ENCODE assay signal across 19 cellular contexts in genomic region chr22:29233503-29233902, GRCh38. TPM values are rescaled to one million over a fixed set of nuclear protein-coding genes. Genes with fewer than 3 reads are reported as not detected.
DNase-seq lines count a peak whose midpoint lies in the region; ATAC-seq, FAIRE-seq and TF ChIP-seq lines count a peak whose summit lies in the region.
"Had no signal": no experiment of that assay in that cellular context is flagged by ENCODE, and none has a peak within 500 bp of the region (broad histone marks: within the 10 kb centered on the region; RNA-seq: fewer than 3 reads in every experiment).

No MANE protein-coding gene starts in this region.

- H3K36me3 Mint-ChIP-seq in endothelial cell (ENCODE audit: low read depth, unreplicated experiment): peaks cover 11% of the 10 kb centered on the region
- H3K36me3 Mint-ChIP-seq: CD4-positive, alpha-beta memory T cell had no signal

- POLR2A ChIA-PET in HepG2 (lab: Yijun Ruan, JAX): no interaction called here
- POLR2A ChIA-PET in PC-3 (lab: Charles Lee; ENCODE audit: unreplicated experiment): no interaction called here

- no peak overlapping the region for H3K27ac Mint-ChIP-seq in endothelial cell (ENCODE audit: unreplicated experiment)
- H3K27ac Mint-ChIP-seq: CD4-positive, alpha-beta memory T cell had no signal

- intact Hi-C loops in HepG2 (cut with micrococcal nuclease; ENCODE audit: unreplicated experiment): no loop called here
- intact Hi-C loops in posterior vena cava (cut with DNase I): no loop called here
- intact Hi-C loops in PC-3 (cut with micrococcal nuclease): no loop called here
- intact Hi-C loops in gastrocnemius medialis (cut with DNase I; ENCODE audit: low total_unique reads): no loop called here

- peaks cover 13% of the 10 kb centered on the region for H3K4me1 Mint-ChIP-seq in endothelial cell (ENCODE audit: unreplicated experiment)
- H3K4me1 Mint-ChIP-seq: CD4-positive, alpha-beta memory T cell had no signal

- in situ Hi-C loops in HepG2 (cut with HindIII; ENCODE audit: extremely low pct_ligation_motif_present, low pct_unique_long_range_greater_than_20kb) (no loop called here), gastrocnemius medialis (cut with MboI; ENCODE audit: low sequenced_read_pairs in 4 of 4) (no loop called here)

- no peak overlapping the region for H3K4me3 ChIP-seq in HepG2 (replicated peaks in 1 of 3; ENCODE audit: insufficient read depth in 1 of 3, low read depth in 2 of 3, low read length in 3 of 3)
- no peak overlapping the region for H3K4me3 ChIP-seq in PC-3 (ENCODE audit: low read length)
- H3K4me3 ChIP-seq in gastrocnemius medialis: no peak overlapping the region

- H3K4me2 ChIP-seq in HepG2 (ENCODE audit: low read depth, low read length) (peak overlapping the region; percentile 59; the same call in 1 of the 2 replicates), PC-3 (ENCODE audit: low read length) (no peak overlapping the region)

- DNase-seq in endothelial cell (ENCODE audit: low spot score): no peak
- no peak for DNase-seq in HepG2 (ENCODE audit: low spot score)
- DNase-seq in posterior vena cava (ENCODE audit: low spot score): peak; percentile 23
- no peak for DNase-seq in PC-3
- DNase-seq in omental fat pad (ENCODE audit: low spot score): no peak
- DNase-seq in gastrocnemius medialis: no peak
- no peak for DNase-seq in NCI-H1105 treated with DMSO at 0.1 percent for 48 hours (lab: John Stamatoyannopoulos, UW)
- DNase-seq: C1 segment of cervical spinal cord; Calu3; CD4-positive, alpha-beta memory T cell; COR-L47; DMS53; DMS79 treated with DMSO at 0.1 percent for 48 hours; GF-D8; GOT3; HCEC 1CT had no signal

- no peak for TF ChIP-seq RAD21 in HepG2 (CRISPR knock-in tag; IDR thresholded peaks at IDR 0.05)

- H3K9ac ChIP-seq in HepG2 (ENCODE audit: insufficient read depth, low read depth, low read length) (no peak overlapping the region), PC-3 (ENCODE audit: low read length) (no peak overlapping the region)

- H3K27ac ChIP-seq in HepG2 (ENCODE audit: extremely low read length, insufficient read depth, low read length): no peak overlapping the region
- no peak overlapping the region for H3K27ac ChIP-seq in PC-3 (ENCODE audit: low read length)
- no peak overlapping the region for H3K27ac ChIP-seq in gastrocnemius medialis

- no peaks in the 10 kb centered on the region for H3K9me3 ChIP-seq in HepG2 (ENCODE audit: low read length)
- H3K9me3 ChIP-seq in PC-3 (ENCODE audit: low read length): no peaks in the 10 kb centered on the region
- no peaks in the 10 kb centered on the region for H3K9me3 ChIP-seq in gastrocnemius medialis

- H3K27me3 Mint-ChIP-seq in endothelial cell (ENCODE audit: unreplicated experiment): peaks cover 8% of the 10 kb centered on the region

- H3K36me3 ChIP-seq in HepG2 (replicated peaks in 1 of 2; ENCODE audit: control insufficient read depth in 1 of 2, insufficient read depth in 2 of 2, low read length in 2 of 2) (no peaks in the 10 kb centered on the region), PC-3 (ENCODE audit: low read depth, low read length) (no peaks in the 10 kb centered on the region), gastrocnemius medialis (no peaks in the 10 kb centered on the region)

- FAIRE-seq in HepG2 (lab: Jason Lieb, UNC): no peak
- FAIRE-seq: H54 had no signal

- H3K27me3 ChIP-seq in HepG2 (ENCODE audit: control insufficient read depth in 1 of 2, insufficient read depth in 2 of 2, low read length in 2 of 2): peaks cover 6 to 7% of the 10 kb centered on the region in 2 experiments; a peak in 4 of 5 replicates
- H3K27me3 ChIP-seq in PC-3 (ENCODE audit: low read length): no peaks in the 10 kb centered on the region
- no peaks in the 10 kb centered on the region for H3K27me3 ChIP-seq in gastrocnemius medialis

- BruUV-seq in HepG2 (replicated peaks; lab: Mats Ljungman, UMichigan) (no TSS peak), PC-3 (replicated peaks; lab: Mats Ljungman, UMichigan) (no TSS peak)

- WGBS in HepG2 (ENCODE audit: low lambda C conversion rate): 33% methylated on average over 1 of the region's 1 CpG

- H4K20me1 ChIP-seq in HepG2 (ENCODE audit: insufficient read depth, low read length): no peaks in the 10 kb centered on the region
- H4K20me1 ChIP-seq in PC-3 (ENCODE audit: low read length): no peaks in the 10 kb centered on the region

- TF ChIP-seq POLR2A in HepG2 (IDR thresholded peaks at IDR 0.05; ENCODE audit: insufficient read depth in 1 of 2, low read depth in 2 of 2, low read length in 2 of 2) (no peak), gastrocnemius medialis (IDR thresholded peaks at IDR 0.05) (no peak)

- no peaks in the 10 kb centered on the region for H3K9me2 ChIP-seq in PC-3 (replicated peaks; ENCODE audit: low read length)

- H2AFZ ChIP-seq in HepG2 (ENCODE audit: low read length) (no peak overlapping the region), PC-3 (ENCODE audit: low read length) (no peak overlapping the region)

- ATAC-seq in HepG2 (peak; percentile 9; the same call in 2 of the 3 replicates), PC-3 (no peak), omental fat pad (ENCODE audit: low FRiP score) (no peak), gastrocnemius medialis (no peak)

- H3K79me2 ChIP-seq in HepG2 (ENCODE audit: insufficient read depth, low read length) (no peaks in the 10 kb centered on the region), PC-3 (ENCODE audit: low read length) (no peaks in the 10 kb centered on the region)

- TF ChIP-seq EP300 in HepG2 (IDR thresholded peaks at IDR 0.05; ENCODE audit: low read depth in 2 of 2, low read length in 2 of 2): no peak
- TF ChIP-seq EP300 in HepG2 (CRISPR knock-in tag; IDR thresholded peaks at IDR 0.05; ENCODE audit: borderline replicate concordance): no peak

- H3K4me3 Mint-ChIP-seq in endothelial cell (ENCODE audit: unreplicated experiment): peak overlapping the region; percentile 23
- H3K4me3 Mint-ChIP-seq: CD4-positive, alpha-beta memory T cell had no signal

- H3K9me3 Mint-ChIP-seq in endothelial cell (ENCODE audit: unreplicated experiment): peaks cover 4% of the 10 kb centered on the region

- no peaks in the 10 kb centered on the region for H3F3A ChIP-seq in PC-3 (ENCODE audit: low read length, unreplicated experiment)

- H3K4me1 ChIP-seq in HepG2 (ENCODE audit: insufficient read depth, low read length) (peaks cover 30% of the 10 kb centered on the region), PC-3 (ENCODE audit: insufficient read depth, low read length) (no peaks in the 10 kb centered on the region), gastrocnemius medialis (peaks cover 0 to 4% of the 10 kb centered on the region in 2 donors)

- CTCF ChIA-PET in HepG2 (lab: Yijun Ruan, JAX; ENCODE audit: low intra/inter-chr PET ratio, low total read pairs) (no interaction called here), PC-3 (lab: Charles Lee) (no interaction called here)

- TF ChIP-seq CTCF in endothelial cell (IDR thresholded peaks at IDR 0.05; ENCODE audit: unreplicated experiment): no peak
- TF ChIP-seq CTCF in HepG2 (CRISPR knock-in tag; IDR thresholded peaks at IDR 0.05): no peak
- TF ChIP-seq CTCF in PC-3 (conservative IDR thresholded peaks at IDR 0.05; ENCODE audit: low read depth, low read length): no peak
- no peak for TF ChIP-seq CTCF in omental fat pad (IDR thresholded peaks at IDR 0.05)
- no peak for TF ChIP-seq CTCF in gastrocnemius medialis (IDR thresholded peaks at IDR 0.05 in 4 of 5, conservative IDR thresholded peaks at IDR 0.05 in 1 of 5)

RNA-seq across cellular contexts. Expression of gene EMID1, which starts 27.8 kb away (rescaled TPM):
- total RNA-seq in endothelial cell (ENCODE audit: unreplicated experiment): 25.5 TPM
- total RNA-seq in HepG2 (2016; rRNA removed; fragmentation: Illumina TruSeq; extraction: Trizol): 0.21 and 0.82 TPM in 2 replicates
- 2.7 and 2.8 TPM in 2 replicates for total RNA-seq in HepG2 (2016; cell fraction: cytosol; rRNA removed; fragmentation: Illumina TruSeq; extraction: Trizol; ENCODE audit: low read depth)
- total RNA-seq in HepG2 (2016; cell fraction: insoluble cytoplasmic fraction; rRNA removed; fragmentation: Illumina TruSeq; extraction: Trizol): 0.09 and 0.26 TPM in 2 replicates
- 1.7 and 2.1 TPM in 2 replicates for total RNA-seq in HepG2 (2016; cell fraction: membrane; rRNA removed; fragmentation: Illumina TruSeq; extraction: Trizol)
- 0.25 and 0.50 TPM in 2 replicates for total RNA-seq in HepG2 (2016; cell fraction: nucleus; rRNA removed; fragmentation: Illumina TruSeq; extraction: Trizol)
- 0.45 and 0.81 TPM in 2 replicates for polyA plus RNA-seq in HepG2 (2011; rRNA removed)
- 0.37 and 1.1 TPM in 2 replicates for polyA plus RNA-seq in HepG2 (2011; cell fraction: cytosol; rRNA removed)
- 2.1 and 2.4 TPM in 2 replicates for polyA plus RNA-seq in HepG2 (2011; cell fraction: nucleus; rRNA removed)
- polyA plus RNA-seq in HepG2 (2012): 0.46 and 0.72 TPM in 2 replicates
- polyA plus RNA-seq in HepG2 (2016; cell fraction: cytosol; fragmentation: Illumina TruSeq; extraction: Trizol; ENCODE audit: low read depth): 2.6 and 3.8 TPM in 2 replicates
- 0.25 and 0.50 TPM in 2 replicates for polyA plus RNA-seq in HepG2 (2016; cell fraction: insoluble cytoplasmic fraction; fragmentation: Illumina TruSeq; extraction: Trizol; ENCODE audit: low read depth)
- 1.4 and 2.2 TPM in 2 replicates for polyA plus RNA-seq in HepG2 (2016; cell fraction: membrane; fragmentation: Illumina TruSeq; extraction: Trizol; ENCODE audit: low read depth)
- polyA plus RNA-seq in HepG2 (2016; cell fraction: nucleus; fragmentation: Illumina TruSeq; extraction: Trizol; ENCODE audit: insufficient read depth, low read depth): 1.0 TPM in 2 replicates
- 0.09 and 2.4 TPM in 2 replicates for polyA minus RNA-seq in HepG2 (2011; rRNA and poly(A)+ RNA removed; ENCODE audit: low replicate concordance)
- polyA minus RNA-seq in HepG2 (2011; cell fraction: cytosol; rRNA and poly(A)+ RNA removed): not detected in 2 replicates
- 0.99 and 1.3 TPM in 2 replicates for polyA minus RNA-seq in HepG2 (2011; cell fraction: nucleus; rRNA and poly(A)+ RNA removed)
- total RNA-seq in posterior vena cava: 1 to 10 TPM; 1.4 to 2.4 TPM
- 1.2 and 1.3 TPM in 2 replicates for total RNA-seq in PC-3 (2014; rRNA removed)
- total RNA-seq in omental fat pad: 1 to 10 TPM; 1.5 to 2.5 (median 1.7) TPM
- 1 to 10 TPM in 1 of 4 donors, under 1 TPM in 1, not detected in 2; 0.33 to 1.8 TPM for total RNA-seq in gastrocnemius medialis
- total RNA-seq: A172; A673; CD4-positive, alpha-beta memory T cell had no signal

RNA-seq across cellular contexts. Expression of gene RHBDD3, which starts 34.3 kb away (rescaled TPM):
- total RNA-seq in endothelial cell (ENCODE audit: unreplicated experiment): 56.5 TPM
- 12.6 and 26.7 TPM in 2 replicates for total RNA-seq in HepG2 (2016; rRNA removed; fragmentation: Illumina TruSeq; extraction: Trizol)
- total RNA-seq in HepG2 (2016; cell fraction: cytosol; rRNA removed; fragmentation: Illumina TruSeq; extraction: Trizol; ENCODE audit: low read depth): 8.3 and 9.2 TPM in 2 replicates
- total RNA-seq in HepG2 (2016; cell fraction: insoluble cytoplasmic fraction; rRNA removed; fragmentation: Illumina TruSeq; extraction: Trizol): 12.3 and 26.7 TPM in 2 replicates
- total RNA-seq in HepG2 (2016; cell fraction: membrane; rRNA removed; fragmentation: Illumina TruSeq; extraction: Trizol): 16.9 and 21.6 TPM in 2 replicates
- total RNA-seq in HepG2 (2016; cell fraction: nucleus; rRNA removed; fragmentation: Illumina TruSeq; extraction: Trizol): 24.7 and 26.9 TPM in 2 replicates
- 12.1 and 21.0 TPM in 2 replicates for polyA plus RNA-seq in HepG2 (2011; rRNA removed)
- 10.6 and 17.9 TPM in 2 replicates for polyA plus RNA-seq in HepG2 (2011; cell fraction: cytosol; rRNA removed)
- 38.6 and 38.8 TPM in 2 replicates for polyA plus RNA-seq in HepG2 (2011; cell fraction: nucleus; rRNA removed)
- 8.5 and 12.8 TPM in 2 replicates for polyA plus RNA-seq in HepG2 (2012)
- 6.5 and 10.4 TPM in 2 replicates for polyA plus RNA-seq in HepG2 (2016; cell fraction: cytosol; fragmentation: Illumina TruSeq; extraction: Trizol; ENCODE audit: low read depth)
- 10.8 and 11.3 TPM in 2 replicates for polyA plus RNA-seq in HepG2 (2016; cell fraction: insoluble cytoplasmic fraction; fragmentation: Illumina TruSeq; extraction: Trizol; ENCODE audit: low read depth)
- 11.9 and 12.6 TPM in 2 replicates for polyA plus RNA-seq in HepG2 (2016; cell fraction: membrane; fragmentation: Illumina TruSeq; extraction: Trizol; ENCODE audit: low read depth)
- 59.8 and 60.3 TPM in 2 replicates for polyA plus RNA-seq in HepG2 (2016; cell fraction: nucleus; fragmentation: Illumina TruSeq; extraction: Trizol; ENCODE audit: insufficient read depth, low read depth)
- 9.9 and 18.2 TPM in 2 replicates for polyA minus RNA-seq in HepG2 (2011; rRNA and poly(A)+ RNA removed; ENCODE audit: low replicate concordance)
- polyA minus RNA-seq in HepG2 (2011; cell fraction: cytosol; rRNA and poly(A)+ RNA removed): 5.7 and 7.1 TPM in 2 replicates
- polyA minus RNA-seq in HepG2 (2011; cell fraction: nucleus; rRNA and poly(A)+ RNA removed): 7.7 and 9.3 TPM in 2 replicates
- total RNA-seq in posterior vena cava: 10 to 100 TPM; 11.8 to 17.6 TPM
- 23.7 and 33.1 TPM in 2 replicates for total RNA-seq in PC-3 (2014; rRNA removed)
- 10 to 100 TPM; 15.0 to 30.8 (median 25.4) TPM for total RNA-seq in omental fat pad
- total RNA-seq in gastrocnemius medialis: 10 to 100 TPM; 19.8 to 38.0 (median 28.6) TPM

RNA-seq across cellular contexts. Expression of gene EWSR1, which starts 34.6 kb away (rescaled TPM):
- total RNA-seq in endothelial cell (ENCODE audit: unreplicated experiment) (307 TPM), HepG2 (2016; rRNA removed; fragmentation: Illumina TruSeq; extraction: Trizol) (167 and 211 TPM in 2 replicates), posterior vena cava (100 to 1,000 TPM; 155 to 168 TPM), PC-3 (2014; rRNA removed) (288 and 321 TPM in 2 replicates), omental fat pad (100 to 1,000 TPM; 190 to 274 (median 202) TPM), gastrocnemius medialis (100 to 1,000 TPM; 192 to 269 (median 202) TPM)
- 28.9 and 32.2 TPM in 2 replicates for total RNA-seq in HepG2 (2016; cell fraction: cytosol; rRNA removed; fragmentation: Illumina TruSeq; extraction: Trizol; ENCODE audit: low read depth)
- total RNA-seq in HepG2 (2016; cell fraction: insoluble cytoplasmic fraction; rRNA removed; fragmentation: Illumina TruSeq; extraction: Trizol): 146 and 211 TPM in 2 replicates
- 47.2 and 49.1 TPM in 2 replicates for total RNA-seq in HepG2 (2016; cell fraction: membrane; rRNA removed; fragmentation: Illumina TruSeq; extraction: Trizol)
- total RNA-seq in HepG2 (2016; cell fraction: nucleus; rRNA removed; fragmentation: Illumina TruSeq; extraction: Trizol): 216 and 251 TPM in 2 replicates
- polyA plus RNA-seq in HepG2 (2011; rRNA removed): 326 and 401 TPM in 2 replicates
- 202 and 208 TPM in 2 replicates for polyA plus RNA-seq in HepG2 (2011; cell fraction: cytosol; rRNA removed)
- polyA plus RNA-seq in HepG2 (2011; cell fraction: nucleus; rRNA removed): 687 and 755 TPM in 2 replicates
- 138 and 189 TPM in 2 replicates for polyA plus RNA-seq in HepG2 (2012)
- 22.8 and 25.5 TPM in 2 replicates for polyA plus RNA-seq in HepG2 (2016; cell fraction: cytosol; fragmentation: Illumina TruSeq; extraction: Trizol; ENCODE audit: low read depth)
- 183 and 203 TPM in 2 replicates for polyA plus RNA-seq in HepG2 (2016; cell fraction: insoluble cytoplasmic fraction; fragmentation: Illumina TruSeq; extraction: Trizol; ENCODE audit: low read depth)
- 29.2 and 38.3 TPM in 2 replicates for polyA plus RNA-seq in HepG2 (2016; cell fraction: membrane; fragmentation: Illumina TruSeq; extraction: Trizol; ENCODE audit: low read depth)
- polyA plus RNA-seq in HepG2 (2016; cell fraction: nucleus; fragmentation: Illumina TruSeq; extraction: Trizol; ENCODE audit: insufficient read depth, low read depth): 477 and 502 TPM in 2 replicates
- 381 and 574 TPM in 2 replicates for polyA minus RNA-seq in HepG2 (2011; rRNA and poly(A)+ RNA removed; ENCODE audit: low replicate concordance)
- 103 and 111 TPM in 2 replicates for polyA minus RNA-seq in HepG2 (2011; cell fraction: cytosol; rRNA and poly(A)+ RNA removed)
- polyA minus RNA-seq in HepG2 (2011; cell fraction: nucleus; rRNA and poly(A)+ RNA removed): 302 and 303 TPM in 2 replicates
